Comparison of ENCODE assay signal across 10 cellular contexts in genomic region chr13:72864142-72865035, GRCh38.
DNase-seq lines count a peak whose midpoint lies in the region; ATAC-seq, FAIRE-seq and TF ChIP-seq lines count a peak whose summit lies in the region.
"Had no signal": no experiment of that assay in that cellular context is flagged by ENCODE, and none has a peak within 500 bp of the region (broad histone marks: within the 10 kb centered on the region; RNA-seq: fewer than 3 reads in every experiment).

No MANE protein-coding gene starts in this region.

- H3K9me3 ChIP-seq in left lung: no peaks in the 10 kb centered on the region

- no peak for FAIRE-seq in frontal cortex (lab: Jason Lieb, UNC)
- FAIRE-seq: A204.1 had no signal

- TF ChIP-seq CTCF in left lung (IDR thresholded peaks at IDR 0.05): no peak

- H3K9me3 Mint-ChIP-seq in activated CD4-positive, alpha-beta T cell treated with anti-CD3 and anti-CD28 coated beads for 36 hours (ENCODE audit: low read depth): peaks cover 2% of the 10 kb centered on the region
- peaks cover 0 to 4% (median 0%) of the 10 kb centered on the region in 3 donors for H3K9me3 Mint-ChIP-seq in T-cell

- H3K4me3 Mint-ChIP-seq in activated CD4-positive, alpha-beta T cell treated with anti-CD3 and anti-CD28 coated beads for 36 hours: peak overlapping the region; percentile 27
- no peak overlapping the region for H3K4me3 Mint-ChIP-seq in T-cell

- peaks cover 49% of the 10 kb centered on the region for H3K36me3 Mint-ChIP-seq in activated CD4-positive, alpha-beta T cell treated with anti-CD3 and anti-CD28 coated beads for 36 hours (ENCODE audit: low read depth)
- peaks cover 49% of the 10 kb centered on the region for H3K36me3 Mint-ChIP-seq in T-cell

- intact Hi-C loops in activated CD4-positive, alpha-beta T cell treated with anti-CD3 and anti-CD28 coated beads for 36 hours (cut with DNase I, micrococcal nuclease): no loop called here
- intact Hi-C loops in left lung (cut with DNase I): no loop called here

- H3K4me1 Mint-ChIP-seq in activated CD4-positive, alpha-beta T cell treated with anti-CD3 and anti-CD28 coated beads for 36 hours: peaks cover 16% of the 10 kb centered on the region
- H3K4me1 Mint-ChIP-seq in T-cell: peaks cover 0 to 6% (median 5%) of the 10 kb centered on the region in 3 donors

- H3K27ac Mint-ChIP-seq in activated CD4-positive, alpha-beta T cell treated with anti-CD3 and anti-CD28 coated beads for 36 hours: peak overlapping the region; percentile 81
- no peak overlapping the region for H3K27ac Mint-ChIP-seq in T-cell

- no peak overlapping the region for H3K4me3 ChIP-seq in left lung

- H3K27me3 Mint-ChIP-seq in activated CD4-positive, alpha-beta T cell treated with anti-CD3 and anti-CD28 coated beads for 36 hours: no peaks in the 10 kb centered on the region
- no peaks in the 10 kb centered on the region for H3K27me3 Mint-ChIP-seq in T-cell

- peak overlapping the region in 1 of 2 donors; percentile 40 for H3K27ac ChIP-seq in left lung

- peak; percentile 83 for ATAC-seq in activated CD4-positive, alpha-beta T cell treated with anti-CD3 and anti-CD28 coated beads for 36 hours
- peak; percentile 89 for ATAC-seq in GM21515 (IDR thresholded peaks at IDR 0.05; ENCODE audit: unreplicated experiment)
- peak; percentile 89 for ATAC-seq in HG03442 (IDR thresholded peaks at IDR 0.05; ENCODE audit: unreplicated experiment)
- ATAC-seq in left lung: peak; percentile 59
- no peak for ATAC-seq in T-cell (replicated peaks in 1 of 4)

- CTCF ChIA-PET in activated CD4-positive, alpha-beta T cell treated with anti-CD3 and anti-CD28 coated beads for 36 hours (lab: Charles Lee): interaction anchor here (0.9 kb wide), 1 partner anchor 762 kb away, joined by 3 read pairs; no protein-coding TSS in a partner anchor
- CTCF ChIA-PET in T-cell (lab: Charles Lee): interaction anchor here in 1 of 2 donors (0.5 kb wide), 1 partner anchor 17 kb away, joined by 4 read pairs; no protein-coding TSS in a partner anchor

- POLR2A ChIA-PET in activated CD4-positive, alpha-beta T cell treated with anti-CD3 and anti-CD28 coated beads for 36 hours (lab: Charles Lee): no interaction called here
- POLR2A ChIA-PET in T-cell (lab: Charles Lee): no interaction called here

- DNase-seq in activated CD4-positive, alpha-beta T cell treated with anti-CD3 and anti-CD28 coated beads for 36 hours: peak; percentile 44
- no peak for DNase-seq in activated CD4-positive, alpha-beta T cell treated with anti-CD3 and anti-CD28 coated beads for 1 hour
- DNase-seq in left lung (no peak), T-cell (no peak), GM19238 (ENCODE audit: insufficient read length, low spot score) (no peak), frontal cortex (ENCODE audit: low spot score in 2 of 2) (no peak)
- DNase-seq: dermis blood vessel endothelial cell had no signal

- no peaks in the 10 kb centered on the region for H3K36me3 ChIP-seq in left lung

- H3K4me1 ChIP-seq in left lung: no peaks in the 10 kb centered on the region

- H3K27me3 ChIP-seq in left lung: no peaks in the 10 kb centered on the region

Comparison
In these comparisons a context has a peak if more than half of its experiments do, and no peak if none do; other contexts are left out.
1. ATAC-seq: peak in activated CD4-positive, alpha-beta T cell treated with anti-CD3 and anti-CD28 coated beads for 36 hours (single experiment), GM21515 (single experiment), HG03442 (single experiment) and left lung (single experiment); none in T-cell (0 of 4).